Comparison of ENCODE assay signal across 11 cellular contexts in genomic region chr9:129197978-129198736, GRCh38. TPM values are rescaled to one million over a fixed set of nuclear protein-coding genes. Genes with fewer than 3 reads are reported as not detected.
DNase-seq lines count a peak whose midpoint lies in the region; ATAC-seq and TF ChIP-seq lines count a peak whose summit lies in the region.
"Had no signal": no experiment of that assay in that cellular context is flagged by ENCODE, and none has a peak within 500 bp of the region (broad histone marks: within the 10 kb centered on the region; RNA-seq: fewer than 3 reads in every experiment).

No MANE protein-coding gene starts in this region.

- H3K9me3 Mint-ChIP-seq in nephron, result peaks cover 6% of the 10 kb centered on the region

- WGBS in aorta, 2 donors, result 35 to 39% methylated on average over 26 of the region's 26 CpGs

- H3K27me3 Mint-ChIP-seq in nephron (ENCODE audit: low read depth), result peaks cover 8% of the 10 kb centered on the region

- intact Hi-C loops in Right ventricle myocardium inferior (cut with DNase I) (no loop called here), cardiac septum (cut with DNase I) (no loop called here), aorta (cut with DNase I) (no loop called here)

- H3K4me1 ChIP-seq in aorta (ENCODE audit: control insufficient read depth in 1 of 2, insufficient read depth in 2 of 2, low read length in 2 of 2), result no peaks in the 10 kb centered on the region

- peak overlapping the region in 1 of 3 experiments; percentile 13 for H3K4me3 Mint-ChIP-seq in nephron
- H3K4me3 Mint-ChIP-seq: activated CD8-positive, alpha-beta T cell treated with anti-CD3 and anti-CD28 coated beads, Interleukin-2, amount 10 ng/mL, durations not matched to agents 7 days and 5 days had no signal

- no peak overlapping the region for H3K27ac ChIP-seq in aorta (ENCODE audit: low read depth in 1 of 2, low read length in 2 of 2)

- TF ChIP-seq POLR2A in erythroblast (IDR thresholded peaks at IDR 0.05; ENCODE audit: low read length), result no peak

- no peaks in the 10 kb centered on the region for H3K27me3 ChIP-seq in aorta (ENCODE audit: control insufficient read depth in 1 of 2, insufficient read depth in 2 of 2, low read length in 1 of 2)

- no peaks in the 10 kb centered on the region for H3K36me3 ChIP-seq in aorta (ENCODE audit: control insufficient read depth in 1 of 2, insufficient read depth in 2 of 2, low read length in 1 of 2)

- H3K36me3 Mint-ChIP-seq in nephron (ENCODE audit: low read depth), result no peaks in the 10 kb centered on the region

- H3K9me3 ChIP-seq in aorta (ENCODE audit: control insufficient read depth, low read length), result no peaks in the 10 kb centered on the region

- peak; percentile 55 for ATAC-seq in Right ventricle myocardium inferior
- peak; percentile 56 for ATAC-seq in aorta (ENCODE audit: low FRiP score)
- no peak for ATAC-seq in GM18498 (IDR thresholded peaks at IDR 0.05; ENCODE audit: unreplicated experiment)
- ATAC-seq: activated CD8-positive, alpha-beta T cell treated with anti-CD3 and anti-CD28 coated beads, Interleukin-2, amount 10 ng/mL, durations not matched to agents 7 days and 5 days had no signal

- H3K27ac Mint-ChIP-seq in nephron, result peak overlapping the region; percentile 18 to 92 (median 90)
- H3K27ac Mint-ChIP-seq: activated CD8-positive, alpha-beta T cell treated with anti-CD3 and anti-CD28 coated beads, Interleukin-2, amount 10 ng/mL, durations not matched to agents 7 days and 5 days had no signal

- peaks cover 18% of the 10 kb centered on the region for H3K4me1 Mint-ChIP-seq in nephron

- TF ChIP-seq CTCF in fibroblast of mammary gland (conservative IDR thresholded peaks at IDR 0.05; ENCODE audit: control insufficient read depth, insufficient read depth, low read depth, low read length) (no peak), nephron (IDR thresholded peaks at IDR 0.05; ENCODE audit: unreplicated experiment in 3 of 3) (no peak)

- DNase-seq in Right ventricle myocardium inferior (ENCODE audit: missing footprints) (peak; percentile 72), cardiac septum (ENCODE audit: low spot score) (no peak), fibroblast of mammary gland (ENCODE audit: low read depth) (peak; percentile 90), aorta (peak; percentile 83 to 85), erythroblast (lab: John Stamatoyannopoulos, UW) (no peak)
- no peak for DNase-seq in activated CD4-positive, alpha-beta T cell treated with anti-CD3 and anti-CD28 coated beads for 48 hours
- DNase-seq: activated CD8-positive, alpha-beta T cell treated with anti-CD3 and anti-CD28 coated beads, Interleukin-2, amount 10 ng/mL, durations not matched to agents 7 days and 5 days; NCI-H69; stimulated activated CD4-positive, alpha-beta T cell treated with anti-CD3 and anti-CD28 coated beads, Interleukin-2, amount 100 ng/mL, for 48 hours had no signal

- peak overlapping the region; percentile 3 for H3K4me3 ChIP-seq in fibroblast of mammary gland (ENCODE audit: control insufficient read depth, low read depth, low read length)
- no peak overlapping the region for H3K4me3 ChIP-seq in aorta (ENCODE audit: low read length in 2 of 2)

RNA-seq across cellular contexts. Expression of gene IER5L, which starts 20.1 kb away (rescaled TPM):
- total RNA-seq in Right ventricle myocardium inferior (4.6 TPM), cardiac septum (12.6 TPM), aorta (10 to 100 TPM; 28.3 to 66.9 TPM)
- 10 to 100 TPM in 1 of 2 donors, 1 to 10 TPM in 1; 8.8 to 37.2 TPM for polyA plus RNA-seq in aorta

Comparison
In these comparisons a context has a peak if more than half of its experiments do, and no peak if none do; other contexts are left out.
1. DNase-seq: peak in Right ventricle myocardium inferior (single experiment), fibroblast of mammary gland (single experiment) and aorta (2 of 2); none in cardiac septum (single experiment), erythroblast (0 of 2) and activated CD4-positive, alpha-beta T cell treated with anti-CD3 and anti-CD28 coated beads for 48 hours (single experiment).